8 cellular contexts compared by ENCODE assay signal in the genomic region with DNA sequence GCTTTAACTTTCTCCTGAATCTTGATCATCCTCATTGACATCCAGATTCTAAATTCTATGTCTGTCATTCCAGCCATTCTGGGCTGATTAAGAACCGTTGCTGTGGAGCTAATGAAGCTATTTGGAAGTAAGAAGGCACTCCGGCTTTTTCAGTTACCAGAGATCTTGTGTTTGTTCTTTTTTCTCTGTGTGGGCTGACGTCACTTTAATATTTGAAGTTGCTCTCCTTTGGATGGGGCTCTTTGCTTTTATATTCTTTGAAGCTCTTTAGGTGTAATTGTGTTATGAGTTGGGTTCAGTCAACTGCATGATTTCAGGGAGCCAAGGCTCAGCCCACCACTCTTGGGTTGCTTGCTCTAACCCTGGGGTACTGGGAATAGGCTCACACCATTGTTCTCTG.
"Had no signal": no experiment of that assay in that cellular context is flagged by ENCODE, and none has a peak within 500 bp of the region (broad histone marks: within the 10 kb centered on the region; RNA-seq: fewer than 3 reads in every experiment).

No MANE protein-coding gene starts in this region.

- H3K4me3 ChIP-seq: GM12878 had no signal

- FAIRE-seq: G401.6, GM12878, GM12891, GM12892, GM18507, GM19239 had no signal

- DNase-seq: GDM1, GF-D8 had no signal

- ATAC-seq: GM12878 had no signal
